In the genomic region with DNA sequence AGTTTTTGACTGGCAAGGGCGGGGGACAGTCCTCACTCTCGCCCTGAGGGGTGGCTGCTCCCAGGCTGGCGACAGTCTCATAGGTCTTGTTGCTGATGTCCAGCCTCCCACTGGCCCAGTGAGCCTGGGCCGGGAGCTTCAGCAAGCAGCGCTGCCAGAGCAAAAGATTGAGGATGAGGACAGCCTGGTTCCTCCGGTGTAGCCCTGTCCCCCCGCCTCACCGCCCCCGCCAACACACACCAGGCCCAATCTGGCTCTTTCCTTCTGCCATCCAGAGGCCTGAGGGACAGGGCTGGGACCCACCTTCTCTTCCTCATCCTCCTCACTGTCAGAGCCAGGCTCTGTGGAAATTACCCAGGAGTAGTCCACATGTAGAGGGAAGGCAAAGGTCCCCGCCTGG, we compare ENCODE assay signal across 37 cellular contexts. TPM values are rescaled to one million over a fixed set of nuclear protein-coding genes. Genes with fewer than 3 reads are reported as not detected.
"Had no signal": no experiment of that assay in that cellular context is flagged by ENCODE, and none has a peak within 500 bp of the region (broad histone marks: within the 10 kb centered on the region; RNA-seq: fewer than 3 reads in every experiment).

No MANE protein-coding gene starts in this region.

- H3K4me3 ChIP-seq: adrenal gland, ascending aorta, body of pancreas, breast epithelium, cardiac muscle cell had no signal

- H3K36me3 ChIP-seq: breast epithelium had no signal

- ATAC-seq: activated naive CD4-positive, alpha-beta T cell treated with anti-CD3 and anti-CD28 coated beads, Interleukin-2, amount 50 U/mL, for 72 hours; activated naive CD8-positive, alpha-beta T cell treated with anti-CD3 and anti-CD28 coated beads, Interleukin-2, amount 50 U/mL, for 24 hours; activated T-cell treated with anti-CD3 and anti-CD28 coated beads, Interleukin-2, amount 50 U/mL, for 4 hours; activated T-cell treated with anti-CD3 and anti-CD28 coated beads, Interleukin-2, amount 50 U/mL, for 72 hours; body of pancreas had no signal

- DNase-seq: activated effector memory CD4-positive, alpha-beta T cell treated with anti-CD3 and anti-CD28 coated beads, Interleukin-2, amount 50 U/mL, for 16 hours; activated effector memory CD4-positive, alpha-beta T cell treated with Interleukin-2 at 50 U/mL for 16 hours; activated gamma-delta T cell; activated gamma-delta T cell treated with Interleukin-2 at 50 U/mL for 16 hours; activated naive CD4-positive, alpha-beta T cell; activated naive CD4-positive, alpha-beta T cell treated with anti-CD3 and anti-CD28 coated beads for 36 hours; activated naive CD4-positive, alpha-beta T cell treated with anti-CD3 and anti-CD28 coated beads, Interleukin-2, amount 10 ng/mL, durations not matched to agents 7 days and 5 days; activated naive CD4-positive, alpha-beta T cell treated with anti-CD3 and anti-CD28 coated beads, Interleukin-2, amount 50 U/mL, for 16 hours; activated naive CD4-positive, alpha-beta T cell treated with Interleukin-2 at 50 U/mL for 16 hours; activated naive CD8-positive, alpha-beta T cell treated with anti-CD3 and anti-CD28 coated beads for 36 hours; activated naive CD8-positive, alpha-beta T cell treated with anti-CD3 and anti-CD28 coated beads, Interleukin-2, amount 10 ng/mL, durations not matched to agents 7 days and 5 days; activated naive CD8-positive, alpha-beta T cell treated with anti-CD3 and anti-CD28 coated beads, Interleukin-2, amount 50 U/mL, for 24 hours; activated T-cell treated with anti-CD3 and anti-CD28 coated beads, Interleukin-2, amount 50 U/mL, for 1 hour; activated T-cell treated with anti-CD3 and anti-CD28 coated beads, Interleukin-2, amount 50 U/mL, for 24 hours; activated T-cell treated with anti-CD3 and anti-CD28 coated beads, Interleukin-2, amount 50 U/mL, for 4 hours; activated T-cell treated with anti-CD3 and anti-CD28 coated beads, Interleukin-2, amount 50 U/mL, for 48 hours; activated T-cell treated with anti-CD3 and anti-CD28 coated beads, Interleukin-2, amount 50 U/mL, for 72 hours; adrenal gland; amniotic stem cell; amygdala; anterior cingulate cortex; aorta; body of pancreas; brain microvascular endothelial cell; caudate nucleus; central memory CD4-positive, alpha-beta T cell; cerebellar nuclear complex had no signal

- H3K27me3 ChIP-seq: adrenal gland, ascending aorta, body of pancreas, brain microvascular endothelial cell, breast epithelium, cardiac muscle cell had no signal

- H3K27me3 Mint-ChIP-seq: activated naive CD4-positive, alpha-beta T cell treated with anti-CD3 and anti-CD28 coated beads, Interleukin-2, amount 50 U/mL, for 24 hours; activated naive CD8-positive, alpha-beta T cell; activated naive CD8-positive, alpha-beta T cell treated with anti-CD3 and anti-CD28 coated beads for 36 hours; activated naive CD8-positive, alpha-beta T cell treated with anti-CD3 and anti-CD28 coated beads, Interleukin-2, amount 50 U/mL, for 24 hours; activated T-cell treated with anti-CD3 and anti-CD28 coated beads, Interleukin-2, amount 50 U/mL, for 24 hours had no signal

- H3K27ac ChIP-seq: adrenal gland, ascending aorta, body of pancreas, brain microvascular endothelial cell, breast epithelium, cardiac muscle cell had no signal

- H3K27ac Mint-ChIP-seq: activated naive CD4-positive, alpha-beta T cell treated with anti-CD3 and anti-CD28 coated beads for 36 hours; activated naive CD4-positive, alpha-beta T cell treated with anti-CD3 and anti-CD28 coated beads, Interleukin-2, amount 10 ng/mL, durations not matched to agents 7 days and 5 days; activated naive CD4-positive, alpha-beta T cell treated with anti-CD3 and anti-CD28 coated beads, Interleukin-2, amount 50 U/mL, for 24 hours; activated naive CD8-positive, alpha-beta T cell; activated naive CD8-positive, alpha-beta T cell treated with anti-CD3 and anti-CD28 coated beads for 36 hours; activated naive CD8-positive, alpha-beta T cell treated with anti-CD3 and anti-CD28 coated beads, Interleukin-2, amount 10 ng/mL, durations not matched to agents 7 days and 5 days; activated naive CD8-positive, alpha-beta T cell treated with anti-CD3 and anti-CD28 coated beads, Interleukin-2, amount 50 U/mL, for 24 hours; activated T-cell treated with anti-CD3 and anti-CD28 coated beads, Interleukin-2, amount 50 U/mL, for 24 hours; activated T-cell treated with anti-CD3 and anti-CD28 coated beads, Interleukin-2, amount 50 U/mL, for 72 hours; activated T-helper 1 cell treated with anti-CD3 and anti-CD28 coated beads, Interleukin-12 subunit alpha, Interleukin-12 subunit beta, Interleukin-2, Interleukin-4 antibody, amounts not matched to agents 30 ng/mL and 10 ng/mL and 1 ng/mL, durations not matched to agents 14 hours and 24 hours and 36 hours; activated T-helper 2 cell treated with anti-CD3 and anti-CD28 coated beads, Interferon-gamma antibody, Interleukin-2, Interleukin-4, amounts not matched to agents 10 μg/mL and 5 μg/mL and 100 μg/mL, durations not matched to agents 14 hours and 24 hours and 36 hours; brain had no signal

- H3K4me1 Mint-ChIP-seq: activated naive CD4-positive, alpha-beta T cell treated with anti-CD3 and anti-CD28 coated beads, Interleukin-2, amount 10 ng/mL, durations not matched to agents 7 days and 5 days; activated naive CD8-positive, alpha-beta T cell treated with anti-CD3 and anti-CD28 coated beads for 36 hours; activated naive CD8-positive, alpha-beta T cell treated with anti-CD3 and anti-CD28 coated beads, Interleukin-2, amount 10 ng/mL, durations not matched to agents 7 days and 5 days; activated naive CD8-positive, alpha-beta T cell treated with anti-CD3 and anti-CD28 coated beads, Interleukin-2, amount 50 U/mL, for 24 hours; brain; central memory CD8-positive, alpha-beta T cell had no signal

- H3K36me3 Mint-ChIP-seq: activated naive CD4-positive, alpha-beta T cell treated with anti-CD3 and anti-CD28 coated beads, Interleukin-2, amount 10 ng/mL, durations not matched to agents 7 days and 5 days; activated naive CD4-positive, alpha-beta T cell treated with anti-CD3 and anti-CD28 coated beads, Interleukin-2, amount 50 U/mL, for 24 hours; activated naive CD4-positive, alpha-beta T cell treated with anti-CD3 and anti-CD28 coated beads, Interleukin-2, amount 50 U/mL, for 72 hours; activated naive CD8-positive, alpha-beta T cell treated with anti-CD3 and anti-CD28 coated beads for 36 hours; activated naive CD8-positive, alpha-beta T cell treated with anti-CD3 and anti-CD28 coated beads, Interleukin-2, amount 10 ng/mL, durations not matched to agents 7 days and 5 days had no signal

- H3K9me3 ChIP-seq: adrenal gland, ascending aorta, body of pancreas, breast epithelium had no signal

- H3K4me3 Mint-ChIP-seq: activated naive CD4-positive, alpha-beta T cell treated with anti-CD3 and anti-CD28 coated beads for 36 hours; activated naive CD4-positive, alpha-beta T cell treated with anti-CD3 and anti-CD28 coated beads, Interleukin-2, amount 10 ng/mL, durations not matched to agents 7 days and 5 days; activated naive CD4-positive, alpha-beta T cell treated with anti-CD3 and anti-CD28 coated beads, Interleukin-2, amount 50 U/mL, for 24 hours; activated naive CD8-positive, alpha-beta T cell; activated naive CD8-positive, alpha-beta T cell treated with anti-CD3 and anti-CD28 coated beads for 36 hours; activated naive CD8-positive, alpha-beta T cell treated with anti-CD3 and anti-CD28 coated beads, Interleukin-2, amount 10 ng/mL, durations not matched to agents 7 days and 5 days; activated naive CD8-positive, alpha-beta T cell treated with anti-CD3 and anti-CD28 coated beads, Interleukin-2, amount 50 U/mL, for 24 hours; activated T-cell treated with anti-CD3 and anti-CD28 coated beads, Interleukin-2, amount 50 U/mL, for 24 hours; activated T-cell treated with anti-CD3 and anti-CD28 coated beads, Interleukin-2, amount 50 U/mL, for 4 hours; activated T-cell treated with anti-CD3 and anti-CD28 coated beads, Interleukin-2, amount 50 U/mL, for 72 hours; activated T-helper 1 cell treated with anti-CD3 and anti-CD28 coated beads, Interleukin-12 subunit alpha, Interleukin-12 subunit beta, Interleukin-2, Interleukin-4 antibody, amounts not matched to agents 30 ng/mL and 10 ng/mL and 1 ng/mL, durations not matched to agents 14 hours and 24 hours and 36 hours; brain; central memory CD8-positive, alpha-beta T cell had no signal

- H3K4me1 ChIP-seq: adrenal gland, ascending aorta, body of pancreas, breast epithelium had no signal

- H3K9me3 Mint-ChIP-seq: activated naive CD4-positive, alpha-beta T cell treated with anti-CD3 and anti-CD28 coated beads for 36 hours; activated naive CD4-positive, alpha-beta T cell treated with anti-CD3 and anti-CD28 coated beads, Interleukin-2, amount 10 ng/mL, durations not matched to agents 7 days and 5 days; activated naive CD4-positive, alpha-beta T cell treated with anti-CD3 and anti-CD28 coated beads, Interleukin-2, amount 50 U/mL, for 24 hours; activated naive CD4-positive, alpha-beta T cell treated with anti-CD3 and anti-CD28 coated beads, Interleukin-2, amount 50 U/mL, for 72 hours; activated naive CD8-positive, alpha-beta T cell treated with anti-CD3 and anti-CD28 coated beads for 36 hours; activated naive CD8-positive, alpha-beta T cell treated with anti-CD3 and anti-CD28 coated beads, Interleukin-2, amount 10 ng/mL, durations not matched to agents 7 days and 5 days; activated naive CD8-positive, alpha-beta T cell treated with anti-CD3 and anti-CD28 coated beads, Interleukin-2, amount 50 U/mL, for 24 hours; activated T-cell treated with anti-CD3 and anti-CD28 coated beads, Interleukin-2, amount 50 U/mL, for 24 hours; activated T-cell treated with anti-CD3 and anti-CD28 coated beads, Interleukin-2, amount 50 U/mL, for 4 hours; activated T-cell treated with anti-CD3 and anti-CD28 coated beads, Interleukin-2, amount 50 U/mL, for 72 hours; activated T-helper 1 cell treated with anti-CD3 and anti-CD28 coated beads, Interleukin-12 subunit alpha, Interleukin-12 subunit beta, Interleukin-2, Interleukin-4 antibody, amounts not matched to agents 30 ng/mL and 10 ng/mL and 1 ng/mL, durations not matched to agents 14 hours and 24 hours and 36 hours; activated T-helper 2 cell treated with anti-CD3 and anti-CD28 coated beads, Interferon-gamma antibody, Interleukin-2, Interleukin-4, amounts not matched to agents 10 μg/mL and 5 μg/mL and 100 μg/mL, durations not matched to agents 14 hours and 24 hours and 36 hours; brain; central memory CD8-positive, alpha-beta T cell had no signal

RNA-seq across cellular contexts. Expression of a gene that starts 50.9 kb away (rescaled TPM):
- total RNA-seq: activated T-helper 1 cell treated with anti-CD3 and anti-CD28 coated beads, Interleukin-12 subunit alpha, Interleukin-12 subunit beta, Interleukin-2, Interleukin-4 antibody, amounts not matched to agents 30 ng/mL and 10 ng/mL and 1 ng/mL, durations not matched to agents 14 hours and 24 hours and 36 hours; activated T-helper 2 cell treated with anti-CD3 and anti-CD28 coated beads, Interferon-gamma antibody, Interleukin-2, Interleukin-4, amounts not matched to agents 10 μg/mL and 5 μg/mL and 100 μg/mL, durations not matched to agents 14 hours and 24 hours and 36 hours had no signal
